Comparison of ENCODE assay signal across 8 cellular contexts in the genomic region with DNA sequence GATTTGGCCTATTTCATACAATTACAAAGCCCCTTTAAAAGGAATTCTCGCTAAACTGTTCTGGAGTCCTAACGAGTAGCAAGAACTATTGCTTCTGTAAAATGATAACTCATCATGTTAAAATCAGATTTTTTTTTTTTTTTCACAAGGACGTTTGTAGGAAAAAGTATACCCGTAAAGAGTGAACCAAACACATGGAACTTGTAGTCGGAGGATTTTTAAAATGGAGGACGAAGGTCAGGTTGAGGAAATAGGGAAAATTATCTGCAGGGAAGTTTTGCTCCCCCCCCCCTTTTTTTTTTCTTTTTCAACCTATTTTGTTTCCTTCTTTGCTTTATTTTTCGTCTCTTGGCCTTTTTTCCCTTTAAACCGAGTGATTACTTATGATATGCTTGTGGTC. TPM values are rescaled to one million over a fixed set of nuclear protein-coding genes. Genes with fewer than 3 reads are reported as not detected.
A peak's percentile ranks its signal among the peaks of the same experiment; 100 is the strongest.
DNase-seq lines count a peak whose midpoint lies in the region; TF ChIP-seq lines count a peak whose summit lies in the region.

No MANE protein-coding gene starts in this region.

- H3K36me3 ChIP-seq in breast epithelium (no peaks in the 10 kb centered on the region), mesenchymal stem cell (ENCODE audit: control insufficient read depth in 1 of 2, insufficient read depth in 2 of 2, low read depth in 1 of 2, low read length in 2 of 2) (peaks cover 0 to 25% of the 10 kb centered on the region in 2 experiments)

- DNase-seq in DMS 273 (lab: John Stamatoyannopoulos, UW; ENCODE audit: unreplicated experiment), result peak; percentile 53
- DNase-seq in DMS 273 treated with DMSO at 0.1 percent for 48 hours (lab: John Stamatoyannopoulos, UW), result no peak
- DNase-seq in NCI-H2227 treated with DMSO at 0.1 percent for 48 hours (lab: John Stamatoyannopoulos, UW), result peak; percentile 15
- no peak for DNase-seq in breast epithelium (ENCODE audit: low spot score in 2 of 2)
- peak; percentile 57 for DNase-seq in mesenchymal stem cell
- DNase-seq in stimulated activated CD4-positive, alpha-beta T cell treated with anti-CD3 and anti-CD28 coated beads, Interleukin-4, amount 100 ng/mL, for 24 hours, result no peak
- no peak for DNase-seq in G401 (ENCODE audit: low spot score)
- no peak for DNase-seq in stimulated activated naive CD4-positive, alpha-beta T cell treated with Interleukin-2 at 50 U/mL for 16 hours (lab: John Stamatoyannopoulos, UW)

- no peak overlapping the region for H2BK120ac ChIP-seq in mesenchymal stem cell (ENCODE audit: low read depth, low read length)

- no peak overlapping the region for H4K91ac ChIP-seq in mesenchymal stem cell (ENCODE audit: low read length)

- no peak for TF ChIP-seq POLR2A in breast epithelium (IDR thresholded peaks at IDR 0.05)

- peak overlapping the region in 1 of 2 experiments; percentile 39 for H3K18ac ChIP-seq in mesenchymal stem cell (ENCODE audit: low read depth in 1 of 2, low read length in 2 of 2)

- TF ChIP-seq CTCF in breast epithelium (IDR thresholded peaks at IDR 0.05), result no peak

- 20% methylated on average over 1 of the region's 8 CpGs for WGBS in mesenchymal stem cell

- H2BK12ac ChIP-seq in mesenchymal stem cell (ENCODE audit: low read length in 2 of 2), result no peak overlapping the region

- H3K14ac ChIP-seq in mesenchymal stem cell (ENCODE audit: low read length in 2 of 2), result no peak overlapping the region

- H3K4me2 ChIP-seq in mesenchymal stem cell (ENCODE audit: low read length, poor library complexity, severe bottlenecking), result peak overlapping the region; percentile 67

- intact Hi-C loops in breast epithelium (cut with DNase I; ENCODE audit: low total_unique reads), result no loop called here

- no peak overlapping the region for H2AFZ ChIP-seq in mesenchymal stem cell (ENCODE audit: low read depth, low read length)

- H3K79me1 ChIP-seq in mesenchymal stem cell (replicated peaks; ENCODE audit: low read length, poor library complexity, severe bottlenecking), result peaks cover 7% of the 10 kb centered on the region

- H3K9ac ChIP-seq in mesenchymal stem cell (ENCODE audit: low read length), result peak overlapping the region; percentile 99

- peak overlapping the region; percentile 67 to 90 (median 85) for H3K4me3 ChIP-seq in breast epithelium
- H3K4me3 ChIP-seq in mesenchymal stem cell (ENCODE audit: insufficient read depth in 1 of 2, low read depth in 1 of 2, low read length in 2 of 2), result peak overlapping the region; percentile 87

- peak overlapping the region in 1 of 2 experiments; percentile 71 for H3K4ac ChIP-seq in mesenchymal stem cell (ENCODE audit: low read depth in 1 of 2, low read length in 2 of 2)

- no peak overlapping the region for H2AK5ac ChIP-seq in mesenchymal stem cell (ENCODE audit: low read length, severe bottlenecking)

- in situ Hi-C loops in G401 (cut with HindIII; ENCODE audit: low sequenced_read_pairs), result no loop called here

- H3K27ac ChIP-seq in breast epithelium (peak overlapping the region; percentile 94 to 96), mesenchymal stem cell (ENCODE audit: low read length, poor library complexity, severe bottlenecking) (peak overlapping the region; percentile 79)

- no peaks in the 10 kb centered on the region for H3K27me3 ChIP-seq in breast epithelium
- H3K27me3 ChIP-seq in mesenchymal stem cell (ENCODE audit: control insufficient read depth in 1 of 2, insufficient read depth in 1 of 2, low read length in 2 of 2), result no peaks in the 10 kb centered on the region

- H3K9me3 ChIP-seq in breast epithelium (no peaks in the 10 kb centered on the region), mesenchymal stem cell (ENCODE audit: control insufficient read depth, low read length) (no peaks in the 10 kb centered on the region)

- H3K4me1 ChIP-seq in breast epithelium (peaks cover 0 to 5% of the 10 kb centered on the region in 2 donors), mesenchymal stem cell (ENCODE audit: control insufficient read depth, insufficient read depth, low read depth, low read length) (peaks cover 2% of the 10 kb centered on the region)

- no peak overlapping the region for H2BK5ac ChIP-seq in mesenchymal stem cell (ENCODE audit: low read depth, low read length, poor library complexity, severe bottlenecking)

- H4K8ac ChIP-seq in mesenchymal stem cell (ENCODE audit: low read length), result no peak overlapping the region

- no peak overlapping the region for H2BK15ac ChIP-seq in mesenchymal stem cell (ENCODE audit: low read depth, poor library complexity, severe bottlenecking)

- H3K23ac ChIP-seq in mesenchymal stem cell (ENCODE audit: low read length in 2 of 2), result no peak overlapping the region

RNA-seq across cellular contexts. Expression of gene HSD17B12, which starts 1.0 kb away (rescaled TPM):
- 10 to 100 TPM; 36.1 to 48.9 (median 47.2) TPM for total RNA-seq in breast epithelium
- 149 TPM for polyA plus RNA-seq in mesenchymal stem cell (2013, experiment 1 of 2)
- polyA plus RNA-seq in mesenchymal stem cell (2013, experiment 2 of 2), result 152 TPM
- total RNA-seq in G401 (2014; rRNA removed; shearing (Covaris generic)), result 46.9 and 54.0 TPM in 2 replicates

Comparison
In these comparisons a context has a peak if more than half of its experiments do, and no peak if none do; other contexts are left out.
1. DNase-seq: peak in DMS 273 (single experiment), NCI-H2227 treated with DMSO at 0.1 percent for 48 hours (single experiment) and mesenchymal stem cell (single experiment); none in DMS 273 treated with DMSO at 0.1 percent for 48 hours (single experiment), breast epithelium (0 of 2), stimulated activated CD4-positive, alpha-beta T cell treated with anti-CD3 and anti-CD28 coated beads, Interleukin-4, amount 100 ng/mL, for 24 hours (single experiment), G401 (single experiment) and stimulated activated naive CD4-positive, alpha-beta T cell treated with Interleukin-2 at 50 U/mL for 16 hours (single experiment).